ENCODE assay signal across 8 cellular contexts in the genomic region with DNA sequence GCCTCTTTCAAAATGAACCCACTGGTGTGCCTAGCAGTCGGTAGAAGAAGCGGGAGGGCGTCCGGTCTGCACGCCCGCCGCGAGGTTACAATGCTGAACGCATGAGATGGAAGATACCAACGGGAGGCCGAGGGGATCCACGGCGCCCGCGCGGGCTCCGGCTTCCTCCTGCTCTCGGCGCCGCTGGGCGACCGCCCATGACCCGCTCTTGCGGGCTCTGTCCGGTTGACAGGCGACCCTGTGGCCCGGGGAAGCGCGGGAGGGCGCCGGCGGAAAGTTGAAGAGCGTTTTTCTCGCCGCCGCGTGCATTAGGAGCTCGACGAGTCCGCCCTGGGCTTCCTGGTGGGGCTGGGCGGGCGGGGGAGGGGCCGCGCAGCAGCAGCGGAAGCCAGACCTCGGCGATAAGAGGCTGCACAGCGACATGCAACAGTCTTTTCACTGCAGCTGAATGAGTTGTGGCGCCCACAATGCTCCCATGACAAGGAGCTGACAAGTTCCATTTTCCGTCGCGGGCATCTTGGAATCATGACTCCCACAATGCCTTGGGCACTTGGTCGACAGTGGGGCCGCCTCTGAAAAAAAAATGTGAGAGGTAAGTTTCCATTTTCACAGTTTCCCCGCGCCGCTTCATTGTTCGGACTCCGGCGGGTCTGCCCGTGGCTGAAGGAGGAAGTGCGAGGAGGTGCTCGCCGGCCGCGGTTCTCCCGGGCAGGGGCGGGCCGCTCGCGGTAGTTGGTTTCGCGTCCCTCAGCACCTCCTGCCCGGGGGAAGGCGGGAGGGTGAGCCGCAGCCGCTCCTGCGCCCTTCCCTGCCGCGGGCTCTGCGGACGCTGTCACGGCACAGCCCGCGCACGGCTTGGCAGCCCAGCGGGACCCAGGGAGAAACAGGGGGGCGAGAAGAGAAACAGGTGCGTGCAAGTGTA. TPM values are rescaled to one million over a fixed set of nuclear protein-coding genes. Genes with fewer than 3 reads are reported as not detected.
DNase-seq lines count a peak whose midpoint lies in the region; ATAC-seq and TF ChIP-seq lines count a peak whose summit lies in the region.

A gene with protein sequence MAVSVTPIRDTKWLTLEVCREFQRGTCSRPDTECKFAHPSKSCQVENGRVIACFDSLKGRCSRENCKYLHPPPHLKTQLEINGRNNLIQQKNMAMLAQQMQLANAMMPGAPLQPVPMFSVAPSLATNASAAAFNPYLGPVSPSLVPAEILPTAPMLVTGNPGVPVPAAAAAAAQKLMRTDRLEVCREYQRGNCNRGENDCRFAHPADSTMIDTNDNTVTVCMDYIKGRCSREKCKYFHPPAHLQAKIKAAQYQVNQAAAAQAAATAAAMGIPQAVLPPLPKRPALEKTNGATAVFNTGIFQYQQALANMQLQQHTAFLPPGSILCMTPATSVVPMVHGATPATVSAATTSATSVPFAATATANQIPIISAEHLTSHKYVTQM (plus strand): TSS at position 429 of the 922 bp plus-strand sequence. CDS start 31,265 bp downstream, outside the sequence.

- peaks cover 67% of the 10 kb centered on the region for H3K79me2 ChIP-seq in MM.1S (ENCODE audit: low read length)

- ATAC-seq in stimulated activated naive CD8-positive, alpha-beta T cell treated with anti-CD3 and anti-CD28 coated beads, Interleukin-15, amount 100 ng/mL, for 72 hours, result peak; percentile 81

- H4K20me1 ChIP-seq in MM.1S (ENCODE audit: insufficient read depth, low read length), result 0 out of 2 replicates have a peak, but pooled peaks cover 9% of the 10 kb centered on the region

- H3K27me3 ChIP-seq in H7 (ENCODE audit: control insufficient read depth, insufficient read depth, low read length) (peaks cover 21% of the 10 kb centered on the region), MM.1S (replicated peaks; ENCODE audit: insufficient read depth, low read length) (no peaks in the 10 kb centered on the region)

- no peaks in the 10 kb centered on the region for H3K9me3 ChIP-seq in MM.1S (replicated peaks; ENCODE audit: insufficient read depth, low read length)

- H3K9me3 Mint-ChIP-seq in nephron progenitor cell, result no peaks in the 10 kb centered on the region
- H3K9me3 Mint-ChIP-seq in stimulated activated naive CD8-positive, alpha-beta T cell treated with anti-CD3 and anti-CD28 coated beads, Interleukin-15, amount 100 ng/mL, for 72 hours, result peaks cover 0 to 6% of the 10 kb centered on the region in 2 donors

- peak within 1 kb of the TSS; percentile 68 for H2AFZ ChIP-seq in MM.1S (ENCODE audit: low read length)

- H3K27ac Mint-ChIP-seq in nephron progenitor cell, result peak within 1 kb of the TSS; percentile 96
- H3K27ac Mint-ChIP-seq in stimulated activated naive CD8-positive, alpha-beta T cell treated with anti-CD3 and anti-CD28 coated beads, Interleukin-15, amount 100 ng/mL, for 72 hours, result peak within 1 kb of the TSS; percentile 98 to 99

- H3F3A ChIP-seq in MM.1S (ENCODE audit: insufficient read depth, low read length), result peaks cover 31% of the 10 kb centered on the region

- H3K9ac ChIP-seq in MM.1S (ENCODE audit: low read length), result peak within 1 kb of the TSS; percentile 96

- H3K36me3 ChIP-seq in H7 (replicated peaks; ENCODE audit: control insufficient read depth, insufficient read depth, low read length), result no peaks in the 10 kb centered on the region
- H3K36me3 ChIP-seq in MM.1S (replicated peaks; ENCODE audit: insufficient read depth, low read length), result no peaks in the 10 kb centered on the region

- peaks cover 26% of the 10 kb centered on the region for H3K4me1 ChIP-seq in MM.1S (ENCODE audit: low read length)

- H3K4me3 ChIP-seq in H7 (ENCODE audit: insufficient read depth, low read depth, low read length) (peak within 1 kb of the TSS; percentile 89), MM.1S (ENCODE audit: low read length) (peak within 1 kb of the TSS; percentile 96)

- no peak for TF ChIP-seq CTCF in MM.1S (IDR thresholded peaks at IDR 0.05; ENCODE audit: low read length)
- no peak for TF ChIP-seq CTCF in nephron progenitor cell (IDR thresholded peaks at IDR 0.05)

- no peaks in the 10 kb centered on the region for H3K36me3 Mint-ChIP-seq in nephron progenitor cell (ENCODE audit: low read depth)

- DNase-seq in ELF-1 (ENCODE audit: low read depth, low spot score), result peak; percentile 90
- DNase-seq in H7, result peak; percentile 71
- peak; percentile 91 for DNase-seq in MM.1S
- peak; percentile 91 for DNase-seq in SIG-M5 treated with dmso at 0.1 percent for 504 hours (lab: John Stamatoyannopoulos, UW; ENCODE audit: unreplicated experiment)
- DNase-seq in activated gamma-delta T cell (lab: John Stamatoyannopoulos, UW), result peak; percentile 69
- peak; percentile 82 for DNase-seq in fibroblast of the conjunctiva (ENCODE audit: low read depth)
- peak; percentile 78 for DNase-seq in nephron progenitor cell
- DNase-seq in stimulated activated naive CD8-positive, alpha-beta T cell treated with anti-CD3 and anti-CD28 coated beads, Interleukin-15, amount 100 ng/mL, for 72 hours, result peak; percentile 86 to 92

- H3K4me2 ChIP-seq in MM.1S (ENCODE audit: low read depth, low read length), result peak within 1 kb of the TSS; percentile 89

- peak within 1 kb of the TSS; percentile 96 for H3K27ac ChIP-seq in MM.1S (ENCODE audit: low read length)

- H3K27me3 Mint-ChIP-seq in nephron progenitor cell (ENCODE audit: low read depth, poor library complexity), result peaks cover 57% of the 10 kb centered on the region
- H3K27me3 Mint-ChIP-seq in stimulated activated naive CD8-positive, alpha-beta T cell treated with anti-CD3 and anti-CD28 coated beads, Interleukin-15, amount 100 ng/mL, for 72 hours, result no peaks in the 10 kb centered on the region

- peaks cover 40% of the 10 kb centered on the region for H3K4me1 Mint-ChIP-seq in nephron progenitor cell
- H3K4me1 Mint-ChIP-seq in stimulated activated naive CD8-positive, alpha-beta T cell treated with anti-CD3 and anti-CD28 coated beads, Interleukin-15, amount 100 ng/mL, for 72 hours, result peaks cover 38% of the 10 kb centered on the region

- H3K9me2 ChIP-seq in MM.1S (replicated peaks; ENCODE audit: insufficient read depth, low read length), result no peaks in the 10 kb centered on the region

- peak within 1 kb of the TSS; percentile 95 for H3K4me3 Mint-ChIP-seq in nephron progenitor cell
- peak within 1 kb of the TSS; percentile 84 to 92 for H3K4me3 Mint-ChIP-seq in stimulated activated naive CD8-positive, alpha-beta T cell treated with anti-CD3 and anti-CD28 coated beads, Interleukin-15, amount 100 ng/mL, for 72 hours

RNA-seq across cellular contexts. Expression of the gene that starts here (rescaled TPM):
- 11.1 and 25.3 TPM in 2 replicates for total RNA-seq in H7 (2014; rRNA removed; shearing (Covaris generic))

Comparison
In these comparisons a context has a peak if more than half of its experiments do, and no peak if none do; other contexts are left out.
1. Peak in every context shown above with its lines: DNase-seq, ATAC-seq, H3K4me3 ChIP-seq and H3K27ac ChIP-seq.